ENCODE assay signal across 20 cellular contexts in genomic region chr13:27765650-27766049, GRCh38. TPM values are rescaled to one million over a fixed set of nuclear protein-coding genes. Genes with fewer than 3 reads are reported as not detected.
DNase-seq lines count a peak whose midpoint lies in the region; ATAC-seq and TF ChIP-seq lines count a peak whose summit lies in the region.
"Had no signal": no experiment of that assay in that cellular context is flagged by ENCODE, and none has a peak within 500 bp of the region (broad histone marks: within the 10 kb centered on the region; RNA-seq: fewer than 3 reads in every experiment).

No MANE protein-coding gene starts in this region.

- peak; percentile 25 for DNase-seq in NCI-H748 (lab: John Stamatoyannopoulos, UW; ENCODE audit: unreplicated experiment)
- DNase-seq in NCI-H748 treated with DMSO at 0.1 percent for 48 hours (lab: John Stamatoyannopoulos, UW), result no peak
- DNase-seq in WTC11 (ENCODE audit: low spot score), result no peak
- peak; percentile 36 for DNase-seq in iPS-NIHi7 (ENCODE audit: extremely low spot score)
- no peak for DNase-seq in endodermal cell
- DNase-seq in RPMI8226, result no peak
- no peak for DNase-seq in NK-92 treated with Interleukin-12 subunit alpha and Interleukin-12 subunit beta, amount 100 ng/mL, for 24 hours (lab: John Stamatoyannopoulos, UW)
- DNase-seq: 8988T; ACHN; Calu3; CD4-positive, alpha-beta T cell; DMS 273 treated with DMSO at 0.1 percent for 48 hours; DMS79 treated with DMSO at 0.1 percent for 48 hours; GDM1; IMR-90; KG1 had no signal

- peak; percentile 34; the same call in 1 of the 2 replicates for ATAC-seq in WTC11

- no peaks in the 10 kb centered on the region for H4K20me1 ChIP-seq in Loucy (ENCODE audit: insufficient read depth, low read length, poor library complexity, severe bottlenecking)
- H4K20me1 ChIP-seq: BLaER1 treated with 17β-estradiol and CSF1 and Interleukin-3, amounts not matched to agents 10 nM and 100 nM had no signal

- no peak overlapping the region for H3K27ac ChIP-seq in endodermal cell (ENCODE audit: low read depth, low read length)
- H3K27ac ChIP-seq: BLaER1 treated with 17β-estradiol and CSF1 and Interleukin-3, amounts not matched to agents 10 nM and 100 nM had no signal

- CTCF ChIA-PET in WTC11 (lab: Charles Lee), result interaction anchor here (0.7 to 3.2 kb wide), 4 partner anchors 9 to 60 kb away, joined by 3 to 26 read pairs (median 4); no protein-coding TSS in a partner anchor

- H3K36me3 Mint-ChIP-seq in WTC11 (no peaks in the 10 kb centered on the region), endodermal cell (ENCODE audit: low read depth) (no peaks in the 10 kb centered on the region)

- H3K9me2 ChIP-seq in Loucy (replicated peaks; ENCODE audit: low read depth, low read length), result no peaks in the 10 kb centered on the region

- H3K4me2 ChIP-seq in Loucy (ENCODE audit: low read depth, low read length, poor library complexity, severe bottlenecking), result no peak overlapping the region
- H3K4me2 ChIP-seq: BLaER1 treated with 17β-estradiol and CSF1 and Interleukin-3, amounts not matched to agents 10 nM and 100 nM had no signal

- H3K79me2 ChIP-seq in Loucy (ENCODE audit: insufficient read depth, low read length), result no peaks in the 10 kb centered on the region

- H3K4me1 Mint-ChIP-seq in WTC11 (no peaks in the 10 kb centered on the region), endodermal cell (no peaks in the 10 kb centered on the region)

- peak; percentile 21; the same call in 1 of the 2 replicates for TF ChIP-seq CTCF in Loucy (conservative IDR thresholded peaks at IDR 0.05; ENCODE audit: low read length)
- TF ChIP-seq CTCF in WTC11 (IDR thresholded peaks at IDR 0.05), result no peak
- no peak for TF ChIP-seq CTCF in endodermal cell (conservative IDR thresholded peaks at IDR 0.05)

- H3K9ac ChIP-seq in Loucy (ENCODE audit: low read depth, low read length, poor library complexity, severe bottlenecking), result no peak overlapping the region
- no peak overlapping the region for H3K9ac ChIP-seq in endodermal cell (ENCODE audit: extremely low read depth, low read length, poor library complexity, severe bottlenecking)
- H3K9ac ChIP-seq: BLaER1 treated with 17β-estradiol and CSF1 and Interleukin-3, amounts not matched to agents 10 nM and 100 nM had no signal

- H3K4me3 ChIP-seq in Loucy (ENCODE audit: low read length, poor library complexity, severe bottlenecking), result no peak overlapping the region
- no peak overlapping the region for H3K4me3 ChIP-seq in endodermal cell (ENCODE audit: low read length)
- H3K4me3 ChIP-seq: BLaER1 treated with 17β-estradiol and CSF1 and Interleukin-3, amounts not matched to agents 10 nM and 100 nM had no signal

- no peaks in the 10 kb centered on the region for H3K4me1 ChIP-seq in Loucy (ENCODE audit: insufficient read depth, low read length, poor library complexity, severe bottlenecking)
- H3K4me1 ChIP-seq in endodermal cell (ENCODE audit: control insufficient read depth, insufficient read depth, low read length), result no peaks in the 10 kb centered on the region
- H3K4me1 ChIP-seq: BLaER1 treated with 17β-estradiol and CSF1 and Interleukin-3, amounts not matched to agents 10 nM and 100 nM had no signal

- H3K36me3 ChIP-seq in Loucy (ENCODE audit: insufficient read depth, low read length) (no peaks in the 10 kb centered on the region), endodermal cell (ENCODE audit: control insufficient read depth, insufficient read depth, low read length) (no peaks in the 10 kb centered on the region)
- H3K36me3 ChIP-seq: BLaER1 treated with 17β-estradiol and CSF1 and Interleukin-3, amounts not matched to agents 10 nM and 100 nM had no signal

- H3K27me3 ChIP-seq in Loucy (ENCODE audit: insufficient read depth, low read length, poor library complexity, severe bottlenecking) (no peaks in the 10 kb centered on the region), endodermal cell (ENCODE audit: control insufficient read depth, insufficient read depth, low read length, poor library complexity, severe bottlenecking) (peaks cover 22% of the 10 kb centered on the region)
- H3K27me3 ChIP-seq: BLaER1 treated with 17β-estradiol and CSF1 and Interleukin-3, amounts not matched to agents 10 nM and 100 nM had no signal

- no peak overlapping the region for H3K4me3 Mint-ChIP-seq in WTC11
- H3K4me3 Mint-ChIP-seq in endodermal cell, result no peak overlapping the region
- H3K4me3 Mint-ChIP-seq: CD4-positive, alpha-beta T cell had no signal

- H3K9me3 Mint-ChIP-seq in WTC11 (no peaks in the 10 kb centered on the region), endodermal cell (no peaks in the 10 kb centered on the region)
- H3K9me3 Mint-ChIP-seq: CD4-positive, alpha-beta T cell had no signal

- H3F3A ChIP-seq in Loucy (ENCODE audit: low read depth), result no peaks in the 10 kb centered on the region

- POLR2A ChIA-PET in WTC11 (lab: Charles Lee), result no interaction called here

- H3K9me3 ChIP-seq in Loucy (ENCODE audit: insufficient read depth, low read depth, low read length) (no peaks in the 10 kb centered on the region), endodermal cell (ENCODE audit: control insufficient read depth, low read length) (no peaks in the 10 kb centered on the region)
- H3K9me3 ChIP-seq: BLaER1 treated with 17β-estradiol and CSF1 and Interleukin-3, amounts not matched to agents 10 nM and 100 nM had no signal

- H3K27me3 Mint-ChIP-seq in WTC11 (ENCODE audit: low read depth) (peaks cover 14% of the 10 kb centered on the region), endodermal cell (ENCODE audit: insufficient read depth) (peaks cover 28% of the 10 kb centered on the region)

- no peak overlapping the region for H3K27ac Mint-ChIP-seq in WTC11
- H3K27ac Mint-ChIP-seq in endodermal cell, result no peak overlapping the region
- H3K27ac Mint-ChIP-seq: CD4-positive, alpha-beta T cell had no signal

- no peak overlapping the region for H2AFZ ChIP-seq in Loucy (ENCODE audit: low read length)

- 71 to 83% methylated on average over 3 to 9 of the region's 9 CpGs for WGBS in endodermal cell (ENCODE audit: insufficient coverage in 1 of 2, insufficient read length in 1 of 2), 2 experiments

TF ChIP-seq in WTC11, 78 proteins besides CTCF, POLR2A, EP300 and RAD21 (continues in another document):
- TF ChIP-seq ATF6 (CRISPR knock-in tag; IDR thresholded peaks at IDR 0.05), result no peak
- no peak for TF ChIP-seq ETV6 (CRISPR knock-in tag; IDR thresholded peaks at IDR 0.05)
- TF ChIP-seq USF2 (CRISPR knock-in tag; IDR thresholded peaks at IDR 0.05), result no peak
- no peak for TF ChIP-seq EMX1 (CRISPR knock-in tag; IDR thresholded peaks at IDR 0.05)
- no peak for TF ChIP-seq KAT7 (CRISPR knock-in tag; IDR thresholded peaks at IDR 0.05; ENCODE audit: borderline replicate concordance)
- no peak for TF ChIP-seq MLX (CRISPR knock-in tag; IDR thresholded peaks at IDR 0.05)
- no peak for TF ChIP-seq OVOL2 (CRISPR knock-in tag; IDR thresholded peaks at IDR 0.05; ENCODE audit: borderline replicate concordance)

RNA-seq across cellular contexts. Expression of gene GSX1, which starts 26.6 kb away (rescaled TPM):
- total RNA-seq in WTC11 (2021), result not detected in 3 replicates
- total RNA-seq in endodermal cell, result not detected
- polyA plus RNA-seq in endodermal cell (2013, experiment 1 of 2), result 5.7 TPM
- 4.6 TPM for polyA plus RNA-seq in endodermal cell (2013, experiment 2 of 2)
- total RNA-seq: Calu3; CD4-positive, alpha-beta T cell; H4; HT-29; IMR-90 had no signal
- polyA plus RNA-seq: IMR-90 had no signal

Comparison
In these comparisons a context has a peak if more than half of its experiments do, and no peak if none do; other contexts are left out.
1. DNase-seq: peak in NCI-H748 (single experiment) and iPS-NIHi7 (single experiment); none in NCI-H748 treated with DMSO at 0.1 percent for 48 hours (single experiment), WTC11 (single experiment), endodermal cell (single experiment), RPMI8226 (single experiment) and NK-92 treated with Interleukin-12 subunit alpha and Interleukin-12 subunit beta, amount 100 ng/mL, for 24 hours (single experiment).